In the genomic region with DNA sequence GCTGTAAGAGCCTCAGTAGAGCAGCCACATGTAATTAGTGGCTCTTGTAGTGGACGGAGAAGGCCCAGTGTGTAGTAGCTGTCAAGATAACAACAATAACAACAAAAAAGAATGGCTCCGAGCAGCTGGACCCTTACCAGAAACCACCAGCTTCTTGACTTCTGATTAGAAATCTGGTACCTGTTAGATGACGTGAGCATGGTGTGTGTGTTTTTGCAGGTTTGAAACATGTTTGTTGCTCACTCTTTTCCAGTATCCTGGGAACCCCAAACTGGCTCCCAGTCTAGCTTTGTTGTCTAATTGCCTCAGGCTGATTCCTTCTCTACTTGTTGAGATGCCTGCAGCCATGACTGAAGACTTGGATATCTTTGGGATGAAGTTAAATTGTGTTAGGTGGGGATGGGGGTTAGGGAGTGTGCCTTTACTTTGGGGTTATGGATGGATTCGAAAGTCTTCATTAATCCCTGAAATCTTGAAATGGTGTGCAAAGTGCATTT, we compare ENCODE assay signal across 20 cellular contexts. TPM values are rescaled to one million over a fixed set of nuclear protein-coding genes. Genes with fewer than 3 reads are reported as not detected.
"Had no signal": no experiment of that assay in that cellular context is flagged by ENCODE, and none has a peak within 500 bp of the region (broad histone marks: within the 10 kb centered on the region; RNA-seq: fewer than 3 reads in every experiment).

No MANE protein-coding gene starts in this region.

- H3K9me3 Mint-ChIP-seq: activated naive CD4-positive, alpha-beta T cell treated with anti-CD3 and anti-CD28 coated beads, Interleukin-2, amount 50 U/mL, for 24 hours; brain; natural killer cell had no signal

- H3K27me3 Mint-ChIP-seq: brain had no signal

- H3K27me3 ChIP-seq: ovary had no signal

- H3K4me3 ChIP-seq: esophagus squamous epithelium, ovary, stomach, thoracic aorta had no signal

- H3K36me3 ChIP-seq: esophagus squamous epithelium, ovary, stomach, thoracic aorta had no signal

- H3K27ac ChIP-seq: esophagus squamous epithelium, ovary, stomach, thoracic aorta had no signal

- H3K9me3 ChIP-seq: esophagus squamous epithelium, ovary, stomach, thoracic aorta had no signal

- H3K27ac Mint-ChIP-seq: activated naive CD4-positive, alpha-beta T cell treated with anti-CD3 and anti-CD28 coated beads, Interleukin-2, amount 50 U/mL, for 24 hours; natural killer cell had no signal

- FAIRE-seq: endometrium, urothelium cell line had no signal

- H3K4me3 Mint-ChIP-seq: activated naive CD4-positive, alpha-beta T cell treated with anti-CD3 and anti-CD28 coated beads, Interleukin-2, amount 50 U/mL, for 24 hours; brain; natural killer cell had no signal

- H3K4me1 Mint-ChIP-seq: activated naive CD4-positive, alpha-beta T cell treated with anti-CD3 and anti-CD28 coated beads, Interleukin-2, amount 50 U/mL, for 24 hours had no signal

- DNase-seq: activated CD4-positive, alpha-beta T cell treated with anti-CD3 and anti-CD28 coated beads, Interleukin-2, amount 50 U/mL, for 1 hour; esophagus squamous epithelium; foreskin fibroblast; glutamatergic neuron; natural killer cell; ovary; stimulated activated CD4-positive, alpha-beta T cell treated with anti-CD3 and anti-CD28 coated beads, Interleukin-4, amount 100 ng/mL, for 4 hours; stomach had no signal

- H3K36me3 Mint-ChIP-seq: activated naive CD4-positive, alpha-beta T cell treated with anti-CD3 and anti-CD28 coated beads, Interleukin-2, amount 50 U/mL, for 24 hours; brain; natural killer cell had no signal

RNA-seq across cellular contexts. Expression of a gene that starts 21.0 kb away (rescaled TPM):
- total RNA-seq: esophagus squamous epithelium, natural killer cell had no signal

RNA-seq across cellular contexts. Expression of a gene that starts 49.8 kb away (rescaled TPM):
- total RNA-seq: cerebellum; dermis microvascular lymphatic vessel endothelial cell; esophagus squamous epithelium; lung microvascular endothelial cell; mucosa of gallbladder; natural killer cell; ovary; renal cortical epithelial cell; skeletal muscle tissue; stomach; T-helper 1 cell treated with Interleukin-12 subunit alpha and Interleukin-12 subunit beta and Interleukin-4 antibody, amounts not matched to agents 30 ng/mL and 1 ng/mL, for 36 hours; thoracic aorta had no signal
- polyA plus RNA-seq: ovary had no signal
